Comparison of ENCODE assay signal across 1 cellular context in the genomic region with DNA sequence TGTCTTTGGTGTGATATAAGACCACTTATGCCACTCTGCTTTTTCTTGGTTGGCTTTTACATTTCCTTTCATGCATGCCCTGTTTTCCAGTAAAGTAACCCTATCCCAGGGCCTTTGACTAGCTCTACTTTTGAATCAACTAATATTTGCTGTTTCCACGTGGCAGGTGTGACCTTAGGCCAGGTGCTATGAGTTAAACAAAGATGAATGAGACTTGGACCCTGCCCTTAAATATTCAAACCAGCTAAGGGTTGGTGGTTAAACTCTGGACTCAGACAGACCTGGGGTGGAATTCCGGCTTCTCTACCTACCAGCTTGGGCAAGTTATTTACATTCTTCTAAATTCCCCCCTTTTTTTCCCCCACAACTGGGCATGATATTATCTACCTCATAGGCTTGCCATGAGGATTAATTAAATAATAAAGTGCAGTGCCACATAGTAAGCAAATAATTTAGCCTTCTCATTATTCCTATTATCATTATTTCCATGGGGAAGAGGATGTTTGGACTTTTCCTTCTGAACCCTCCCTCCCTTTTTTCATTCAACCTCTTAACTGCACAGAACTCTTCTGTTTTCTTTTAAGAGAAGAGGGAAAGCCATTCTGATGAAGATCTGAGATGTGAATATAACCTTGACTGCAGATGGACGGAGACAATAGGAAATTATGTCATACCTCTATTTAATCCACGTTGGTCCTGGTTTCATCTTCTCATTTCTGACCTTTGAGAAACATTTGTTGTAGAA.
TF ChIP-seq lines count a peak whose summit lies in the region.

No MANE protein-coding gene starts in this region.

TF ChIP-seq in HepG2, 621 proteins besides CTCF, POLR2A, EP300 and RAD21 (continued from another document and continues in another):
- TF ChIP-seq, protein P1, sequence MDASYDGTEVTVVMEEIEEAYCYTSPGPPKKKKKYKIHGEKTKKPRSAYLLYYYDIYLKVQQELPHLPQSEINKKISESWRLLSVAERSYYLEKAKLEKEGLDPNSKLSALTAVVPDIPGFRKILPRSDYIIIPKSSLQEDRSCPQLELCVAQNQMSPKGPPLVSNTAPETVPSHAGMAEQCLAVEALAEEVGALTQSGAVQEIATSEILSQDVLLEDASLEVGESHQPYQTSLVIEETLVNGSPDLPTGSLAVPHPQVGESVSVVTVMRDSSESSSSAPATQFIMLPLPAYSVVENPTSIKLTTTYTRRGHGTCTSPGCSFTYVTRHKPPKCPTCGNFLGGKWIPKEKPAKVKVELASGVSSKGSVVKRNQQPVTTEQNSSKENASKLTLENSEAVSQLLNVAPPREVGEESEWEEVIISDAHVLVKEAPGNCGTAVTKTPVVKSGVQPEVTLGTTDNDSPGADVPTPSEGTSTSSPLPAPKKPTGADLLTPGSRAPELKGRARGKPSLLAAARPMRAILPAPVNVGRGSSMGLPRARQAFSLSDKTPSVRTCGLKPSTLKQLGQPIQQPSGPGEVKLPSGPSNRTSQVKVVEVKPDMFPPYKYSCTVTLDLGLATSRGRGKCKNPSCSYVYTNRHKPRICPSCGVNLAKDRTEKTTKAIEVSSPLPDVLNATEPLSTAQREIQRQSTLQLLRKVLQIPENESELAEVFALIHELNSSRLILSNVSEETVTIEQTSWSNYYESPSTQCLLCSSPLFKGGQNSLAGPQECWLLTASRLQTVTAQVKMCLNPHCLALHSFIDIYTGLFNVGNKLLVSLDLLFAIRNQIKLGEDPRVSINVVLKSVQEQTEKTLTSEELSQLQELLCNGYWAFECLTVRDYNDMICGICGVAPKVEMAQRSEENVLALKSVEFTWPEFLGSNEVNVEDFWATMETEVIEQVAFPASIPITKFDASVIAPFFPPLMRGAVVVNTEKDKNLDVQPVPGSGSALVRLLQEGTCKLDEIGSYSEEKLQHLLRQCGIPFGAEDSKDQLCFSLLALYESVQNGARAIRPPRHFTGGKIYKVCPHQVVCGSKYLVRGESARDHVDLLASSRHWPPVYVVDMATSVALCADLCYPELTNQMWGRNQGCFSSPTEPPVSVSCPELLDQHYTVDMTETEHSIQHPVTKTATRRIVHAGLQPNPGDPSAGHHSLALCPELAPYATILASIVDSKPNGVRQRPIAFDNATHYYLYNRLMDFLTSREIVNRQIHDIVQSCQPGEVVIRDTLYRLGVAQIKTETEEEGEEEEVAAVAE (CRISPR knock-in tag; IDR thresholded peaks at IDR 0.05; ENCODE audit: borderline replicate concordance) = peak; percentile 88; the same call in 1 of the 2 replicates
- TF ChIP-seq, protein P2, sequence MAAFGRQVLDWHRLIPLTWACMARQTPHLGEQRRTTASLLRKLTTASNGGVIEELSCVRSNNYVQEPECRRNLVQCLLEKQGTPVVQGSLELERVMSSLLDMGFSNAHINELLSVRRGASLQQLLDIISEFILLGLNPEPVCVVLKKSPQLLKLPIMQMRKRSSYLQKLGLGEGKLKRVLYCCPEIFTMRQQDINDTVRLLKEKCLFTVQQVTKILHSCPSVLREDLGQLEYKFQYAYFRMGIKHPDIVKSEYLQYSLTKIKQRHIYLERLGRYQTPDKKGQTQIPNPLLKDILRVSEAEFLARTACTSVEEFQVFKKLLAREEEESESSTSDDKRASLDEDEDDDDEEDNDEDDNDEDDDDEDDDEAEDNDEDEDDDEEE (CRISPR knock-in tag; IDR thresholded peaks at IDR 0.05) = no peak
- TF ChIP-seq ZNF567 (CRISPR knock-in tag; IDR thresholded peaks at IDR 0.05; ENCODE audit: borderline replicate concordance) (no peak), ZNF205 (CRISPR knock-in tag; IDR thresholded peaks at IDR 0.05) (no peak), NFE2 (CRISPR knock-in tag; IDR thresholded peaks at IDR 0.05) (no peak), ATRX (CRISPR knock-in tag; IDR thresholded peaks at IDR 0.05; ENCODE audit: borderline replicate concordance) (no peak), ZNF703 (CRISPR knock-in tag; IDR thresholded peaks at IDR 0.05; ENCODE audit: borderline replicate concordance) (peak; percentile 44; the same call in 1 of the 2 replicates), SP2 (CRISPR knock-in tag; IDR thresholded peaks at IDR 0.05) (no peak; the same call in 1 of the 2 replicates), NAIF1 (CRISPR knock-in tag; IDR thresholded peaks at IDR 0.05; ENCODE audit: borderline replicate concordance) (no peak), ZNF546 (CRISPR knock-in tag; conservative IDR thresholded peaks at IDR 0.05) (no peak; the same call in 1 of the 2 replicates), ZSCAN29 (CRISPR knock-in tag; conservative IDR thresholded peaks at IDR 0.05) (peak; percentile 73; the same call in 1 of the 2 replicates), SNAI1 (CRISPR knock-in tag; IDR thresholded peaks at IDR 0.05; ENCODE audit: borderline replicate concordance) (no peak; the same call in 1 of the 2 replicates), PHF8 (CRISPR knock-in tag; IDR thresholded peaks at IDR 0.05) (peak; percentile 63), ZNF207 (IDR thresholded peaks at IDR 0.05; ENCODE audit: borderline replicate concordance) (no peak), MTF1 (CRISPR knock-in tag; IDR thresholded peaks at IDR 0.05) (peak; percentile 42; the same call in 1 of the 2 replicates), TCF12 (IDR thresholded peaks at IDR 0.05) (no peak), TCF12 (CRISPR knock-in tag; IDR thresholded peaks at IDR 0.05) (peak; percentile 95), POGZ (CRISPR knock-in tag; IDR thresholded peaks at IDR 0.05) (peak; percentile 97), AHR (CRISPR knock-in tag; IDR thresholded peaks at IDR 0.05) (no peak), TGIF2 (CRISPR knock-in tag; IDR thresholded peaks at IDR 0.05) (peak; percentile 94), RFX1 (IDR thresholded peaks at IDR 0.05) (no peak), KDM1A (CRISPR knock-in tag; IDR thresholded peaks at IDR 0.05) (peak; percentile 33; the same call in 1 of the 2 replicates), FOXK2 (IDR thresholded peaks at IDR 0.05) (peak; percentile 60), ZBTB3 (CRISPR knock-in tag; IDR thresholded peaks at IDR 0.05; ENCODE audit: borderline replicate concordance, low read depth) (no peak; the same call in 1 of the 2 replicates), XBP1 (CRISPR knock-in tag; IDR thresholded peaks at IDR 0.05) (0 out of 2 replicates have a peak, but pooled peaks have one; percentile 50), NFE2L2 (IDR thresholded peaks at IDR 0.05; ENCODE audit: low read length) (no peak)
- TF ChIP-seq, protein P3, sequence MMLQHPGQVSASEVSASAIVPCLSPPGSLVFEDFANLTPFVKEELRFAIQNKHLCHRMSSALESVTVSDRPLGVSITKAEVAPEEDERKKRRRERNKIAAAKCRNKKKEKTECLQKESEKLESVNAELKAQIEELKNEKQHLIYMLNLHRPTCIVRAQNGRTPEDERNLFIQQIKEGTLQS (CRISPR knock-in tag; IDR thresholded peaks at IDR 0.05) = no peak
- TF ChIP-seq, protein P4, sequence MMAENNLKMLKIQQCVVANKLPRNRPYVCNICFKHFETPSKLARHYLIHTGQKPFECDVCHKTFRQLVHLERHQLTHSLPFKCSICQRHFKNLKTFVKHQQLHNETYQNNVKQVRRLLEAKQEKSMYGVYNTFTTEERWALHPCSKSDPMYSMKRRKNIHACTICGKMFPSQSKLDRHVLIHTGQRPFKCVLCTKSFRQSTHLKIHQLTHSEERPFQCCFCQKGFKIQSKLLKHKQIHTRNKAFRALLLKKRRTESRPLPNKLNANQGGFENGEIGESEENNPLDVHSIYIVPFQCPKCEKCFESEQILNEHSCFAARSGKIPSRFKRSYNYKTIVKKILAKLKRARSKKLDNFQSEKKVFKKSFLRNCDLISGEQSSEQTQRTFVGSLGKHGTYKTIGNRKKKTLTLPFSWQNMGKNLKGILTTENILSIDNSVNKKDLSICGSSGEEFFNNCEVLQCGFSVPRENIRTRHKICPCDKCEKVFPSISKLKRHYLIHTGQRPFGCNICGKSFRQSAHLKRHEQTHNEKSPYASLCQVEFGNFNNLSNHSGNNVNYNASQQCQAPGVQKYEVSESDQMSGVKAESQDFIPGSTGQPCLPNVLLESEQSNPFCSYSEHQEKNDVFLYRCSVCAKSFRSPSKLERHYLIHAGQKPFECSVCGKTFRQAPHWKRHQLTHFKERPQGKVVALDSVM (CRISPR knock-in tag; IDR thresholded peaks at IDR 0.05) = 0 out of 2 replicates have a peak, but pooled peaks have one; percentile 43
- TF ChIP-seq, protein P5, sequence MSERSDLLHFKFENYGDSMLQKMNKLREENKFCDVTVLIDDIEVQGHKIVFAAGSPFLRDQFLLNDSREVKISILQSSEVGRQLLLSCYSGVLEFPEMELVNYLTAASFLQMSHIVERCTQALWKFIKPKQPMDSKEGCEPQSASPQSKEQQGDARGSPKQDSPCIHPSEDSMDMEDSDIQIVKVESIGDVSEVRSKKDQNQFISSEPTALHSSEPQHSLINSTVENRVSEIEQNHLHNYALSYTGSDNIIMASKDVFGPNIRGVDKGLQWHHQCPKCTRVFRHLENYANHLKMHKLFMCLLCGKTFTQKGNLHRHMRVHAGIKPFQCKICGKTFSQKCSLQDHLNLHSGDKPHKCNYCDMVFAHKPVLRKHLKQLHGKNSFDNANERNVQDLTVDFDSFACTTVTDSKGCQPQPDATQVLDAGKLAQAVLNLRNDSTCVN (CRISPR knock-in tag; IDR thresholded peaks at IDR 0.05; ENCODE audit: borderline replicate concordance) = peak; percentile 80; the same call in 1 of the 2 replicates
- TF ChIP-seq, protein P6, sequence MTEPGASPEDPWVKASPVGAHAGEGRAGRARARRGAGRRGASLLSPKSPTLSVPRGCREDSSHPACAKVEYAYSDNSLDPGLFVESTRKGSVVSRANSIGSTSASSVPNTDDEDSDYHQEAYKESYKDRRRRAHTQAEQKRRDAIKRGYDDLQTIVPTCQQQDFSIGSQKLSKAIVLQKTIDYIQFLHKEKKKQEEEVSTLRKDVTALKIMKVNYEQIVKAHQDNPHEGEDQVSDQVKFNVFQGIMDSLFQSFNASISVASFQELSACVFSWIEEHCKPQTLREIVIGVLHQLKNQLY (CRISPR knock-in tag; IDR thresholded peaks at IDR 0.05) = peak; percentile 98
- TF ChIP-seq, protein P7, sequence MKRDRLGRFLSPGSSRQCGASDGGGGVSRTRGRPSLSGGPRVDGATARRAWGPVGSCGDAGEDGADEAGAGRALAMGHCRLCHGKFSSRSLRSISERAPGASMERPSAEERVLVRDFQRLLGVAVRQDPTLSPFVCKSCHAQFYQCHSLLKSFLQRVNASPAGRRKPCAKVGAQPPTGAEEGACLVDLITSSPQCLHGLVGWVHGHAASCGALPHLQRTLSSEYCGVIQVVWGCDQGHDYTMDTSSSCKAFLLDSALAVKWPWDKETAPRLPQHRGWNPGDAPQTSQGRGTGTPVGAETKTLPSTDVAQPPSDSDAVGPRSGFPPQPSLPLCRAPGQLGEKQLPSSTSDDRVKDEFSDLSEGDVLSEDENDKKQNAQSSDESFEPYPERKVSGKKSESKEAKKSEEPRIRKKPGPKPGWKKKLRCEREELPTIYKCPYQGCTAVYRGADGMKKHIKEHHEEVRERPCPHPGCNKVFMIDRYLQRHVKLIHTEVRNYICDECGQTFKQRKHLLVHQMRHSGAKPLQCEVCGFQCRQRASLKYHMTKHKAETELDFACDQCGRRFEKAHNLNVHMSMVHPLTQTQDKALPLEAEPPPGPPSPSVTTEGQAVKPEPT (CRISPR knock-in tag; IDR thresholded peaks at IDR 0.05; ENCODE audit: low read depth) = no peak
- TF ChIP-seq, protein P8, sequence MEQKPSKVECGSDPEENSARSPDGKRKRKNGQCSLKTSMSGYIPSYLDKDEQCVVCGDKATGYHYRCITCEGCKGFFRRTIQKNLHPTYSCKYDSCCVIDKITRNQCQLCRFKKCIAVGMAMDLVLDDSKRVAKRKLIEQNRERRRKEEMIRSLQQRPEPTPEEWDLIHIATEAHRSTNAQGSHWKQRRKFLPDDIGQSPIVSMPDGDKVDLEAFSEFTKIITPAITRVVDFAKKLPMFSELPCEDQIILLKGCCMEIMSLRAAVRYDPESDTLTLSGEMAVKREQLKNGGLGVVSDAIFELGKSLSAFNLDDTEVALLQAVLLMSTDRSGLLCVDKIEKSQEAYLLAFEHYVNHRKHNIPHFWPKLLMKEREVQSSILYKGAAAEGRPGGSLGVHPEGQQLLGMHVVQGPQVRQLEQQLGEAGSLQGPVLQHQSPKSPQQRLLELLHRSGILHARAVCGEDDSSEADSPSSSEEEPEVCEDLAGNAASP (CRISPR knock-in tag; IDR thresholded peaks at IDR 0.05; ENCODE audit: borderline replicate concordance) = peak; percentile 97
- TF ChIP-seq, protein P9, sequence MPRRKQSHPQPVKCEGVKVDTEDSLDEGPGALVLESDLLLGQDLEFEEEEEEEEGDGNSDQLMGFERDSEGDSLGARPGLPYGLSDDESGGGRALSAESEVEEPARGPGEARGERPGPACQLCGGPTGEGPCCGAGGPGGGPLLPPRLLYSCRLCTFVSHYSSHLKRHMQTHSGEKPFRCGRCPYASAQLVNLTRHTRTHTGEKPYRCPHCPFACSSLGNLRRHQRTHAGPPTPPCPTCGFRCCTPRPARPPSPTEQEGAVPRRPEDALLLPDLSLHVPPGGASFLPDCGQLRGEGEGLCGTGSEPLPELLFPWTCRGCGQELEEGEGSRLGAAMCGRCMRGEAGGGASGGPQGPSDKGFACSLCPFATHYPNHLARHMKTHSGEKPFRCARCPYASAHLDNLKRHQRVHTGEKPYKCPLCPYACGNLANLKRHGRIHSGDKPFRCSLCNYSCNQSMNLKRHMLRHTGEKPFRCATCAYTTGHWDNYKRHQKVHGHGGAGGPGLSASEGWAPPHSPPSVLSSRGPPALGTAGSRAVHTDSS (CRISPR knock-in tag; conservative IDR thresholded peaks at IDR 0.05) = no peak
- TF ChIP-seq, protein P10, sequence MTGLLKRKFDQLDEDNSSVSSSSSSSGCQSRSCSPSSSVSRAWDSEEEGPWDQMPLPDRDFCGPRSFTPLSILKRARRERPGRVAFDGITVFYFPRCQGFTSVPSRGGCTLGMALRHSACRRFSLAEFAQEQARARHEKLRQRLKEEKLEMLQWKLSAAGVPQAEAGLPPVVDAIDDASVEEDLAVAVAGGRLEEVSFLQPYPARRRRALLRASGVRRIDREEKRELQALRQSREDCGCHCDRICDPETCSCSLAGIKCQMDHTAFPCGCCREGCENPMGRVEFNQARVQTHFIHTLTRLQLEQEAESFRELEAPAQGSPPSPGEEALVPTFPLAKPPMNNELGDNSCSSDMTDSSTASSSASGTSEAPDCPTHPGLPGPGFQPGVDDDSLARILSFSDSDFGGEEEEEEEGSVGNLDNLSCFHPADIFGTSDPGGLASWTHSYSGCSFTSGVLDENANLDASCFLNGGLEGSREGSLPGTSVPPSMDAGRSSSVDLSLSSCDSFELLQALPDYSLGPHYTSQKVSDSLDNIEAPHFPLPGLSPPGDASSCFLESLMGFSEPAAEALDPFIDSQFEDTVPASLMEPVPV (CRISPR knock-in tag; IDR thresholded peaks at IDR 0.05) = peak; percentile 81
- TF ChIP-seq, protein P11, sequence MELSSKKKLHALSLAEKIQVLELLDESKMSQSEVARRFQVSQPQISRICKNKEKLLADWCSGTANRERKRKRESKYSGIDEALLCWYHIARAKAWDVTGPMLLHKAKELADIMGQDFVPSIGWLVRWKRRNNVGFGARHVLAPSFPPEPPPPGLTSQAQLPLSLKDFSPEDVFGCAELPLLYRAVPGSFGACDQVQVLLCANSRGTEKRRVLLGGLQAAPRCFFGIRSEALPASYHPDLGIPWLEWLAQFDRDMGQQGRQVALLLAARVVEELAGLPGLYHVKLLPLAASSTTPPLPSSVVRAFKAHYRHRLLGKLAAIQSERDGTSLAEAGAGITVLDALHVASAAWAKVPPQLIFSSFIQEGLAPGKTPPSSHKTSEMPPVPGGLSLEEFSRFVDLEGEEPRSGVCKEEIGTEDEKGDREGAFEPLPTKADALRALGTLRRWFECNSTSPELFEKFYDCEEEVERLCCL (CRISPR knock-in tag; IDR thresholded peaks at IDR 0.05; ENCODE audit: borderline replicate concordance) = no peak
